ENCODE assay signal across 2 cellular contexts in the genomic region with DNA sequence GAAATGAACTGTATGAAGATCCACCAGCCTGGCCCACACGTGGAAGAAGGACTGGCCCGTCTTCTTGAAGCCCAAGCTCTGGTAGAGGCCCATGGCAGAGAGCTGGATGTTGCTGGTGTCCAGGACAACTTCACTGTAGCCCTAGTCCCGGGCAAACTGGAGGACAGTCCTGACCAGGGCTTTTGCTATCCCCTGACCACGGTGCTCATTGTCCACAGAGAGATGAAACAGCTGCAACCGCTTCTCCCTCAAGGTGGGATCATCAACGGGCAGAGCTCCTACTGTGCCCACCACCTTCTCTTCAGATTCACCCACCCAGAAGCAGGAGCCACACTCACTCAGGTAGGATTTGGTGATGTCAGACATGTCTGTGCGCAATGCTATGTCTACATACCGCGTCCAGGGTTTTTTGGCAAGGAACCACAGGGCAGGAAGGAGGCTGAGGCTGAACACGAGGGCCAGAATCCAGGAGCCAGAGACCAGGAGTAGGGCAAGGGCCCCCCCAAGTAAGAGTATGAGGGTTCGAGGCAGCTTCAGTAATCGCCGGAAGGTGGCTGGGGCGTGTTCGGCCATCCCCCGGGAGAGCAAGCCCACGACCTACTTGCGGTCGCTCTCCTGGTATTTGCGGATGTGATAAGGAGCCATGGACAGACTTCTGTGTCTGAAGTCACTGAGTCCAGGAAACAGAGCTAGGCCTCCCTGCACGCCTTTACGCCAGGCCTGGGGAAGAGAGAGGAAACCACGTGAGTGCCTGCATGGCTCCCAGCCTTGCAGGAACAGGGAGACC.
A peak's percentile ranks its signal among the peaks of the same experiment; 100 is the strongest.
TF ChIP-seq lines count a peak whose summit lies in the region.

No MANE protein-coding gene starts in this region.

TF ChIP-seq in liver, 16 proteins besides CTCF, POLR2A, EP300 and RAD21:
- TF ChIP-seq HNF4G (IDR thresholded peaks at IDR 0.05) (no peak), HNF4A (conservative IDR thresholded peaks at IDR 0.05) (no peak), YY1 (IDR thresholded peaks at IDR 0.05) (no peak), SP1 (IDR thresholded peaks at IDR 0.05) (no peak), NR2F2 (IDR thresholded peaks at IDR 0.05) (peak; percentile 43)

TF ChIP-seq in HepG2, 621 proteins besides CTCF, POLR2A, EP300 and RAD21:
- no peak for TF ChIP-seq HNRNPL (IDR thresholded peaks at IDR 0.05; ENCODE audit: low read depth, low read length)
TF ChIP-seq in HepG2: peak in this region for 0.
